In the genomic region with DNA sequence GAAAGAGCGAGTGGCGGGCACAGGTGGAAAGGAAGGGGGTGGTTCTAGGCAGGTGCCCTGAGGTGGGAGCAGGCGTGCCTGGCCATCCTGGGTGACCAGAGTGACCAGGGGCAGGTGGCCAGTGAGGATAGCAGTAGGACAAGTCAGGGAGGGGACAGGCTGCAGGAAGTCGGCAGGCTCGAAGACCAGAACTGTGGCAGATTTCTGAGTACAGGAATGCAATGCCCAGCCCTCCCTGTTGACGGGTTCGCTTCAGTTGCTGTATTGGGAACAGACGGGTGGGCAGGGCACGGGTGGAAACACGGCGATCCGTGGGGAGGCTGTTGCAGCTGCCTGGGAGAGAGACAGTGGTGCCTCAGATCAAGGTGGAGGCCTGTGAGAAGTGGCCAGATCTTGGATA, we compare ENCODE assay signal across 1 cellular context.
TF ChIP-seq lines count a peak whose summit lies in the region.

No MANE protein-coding gene starts in this region.

TF ChIP-seq in K562, 482 proteins besides CTCF, POLR2A, EP300 and RAD21:
- TF ChIP-seq, protein P1, sequence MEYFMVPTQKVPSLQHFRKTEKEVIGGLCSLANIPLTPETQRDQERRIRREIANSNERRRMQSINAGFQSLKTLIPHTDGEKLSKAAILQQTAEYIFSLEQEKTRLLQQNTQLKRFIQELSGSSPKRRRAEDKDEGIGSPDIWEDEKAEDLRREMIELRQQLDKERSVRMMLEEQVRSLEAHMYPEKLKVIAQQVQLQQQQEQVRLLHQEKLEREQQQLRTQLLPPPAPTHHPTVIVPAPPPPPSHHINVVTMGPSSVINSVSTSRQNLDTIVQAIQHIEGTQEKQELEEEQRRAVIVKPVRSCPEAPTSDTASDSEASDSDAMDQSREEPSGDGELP (CRISPR knock-in tag; IDR thresholded peaks at IDR 0.05; ENCODE audit: borderline replicate concordance) = 0 out of 2 replicates have a peak, but pooled peaks have one; percentile 20
- TF ChIP-seq, protein P2, sequence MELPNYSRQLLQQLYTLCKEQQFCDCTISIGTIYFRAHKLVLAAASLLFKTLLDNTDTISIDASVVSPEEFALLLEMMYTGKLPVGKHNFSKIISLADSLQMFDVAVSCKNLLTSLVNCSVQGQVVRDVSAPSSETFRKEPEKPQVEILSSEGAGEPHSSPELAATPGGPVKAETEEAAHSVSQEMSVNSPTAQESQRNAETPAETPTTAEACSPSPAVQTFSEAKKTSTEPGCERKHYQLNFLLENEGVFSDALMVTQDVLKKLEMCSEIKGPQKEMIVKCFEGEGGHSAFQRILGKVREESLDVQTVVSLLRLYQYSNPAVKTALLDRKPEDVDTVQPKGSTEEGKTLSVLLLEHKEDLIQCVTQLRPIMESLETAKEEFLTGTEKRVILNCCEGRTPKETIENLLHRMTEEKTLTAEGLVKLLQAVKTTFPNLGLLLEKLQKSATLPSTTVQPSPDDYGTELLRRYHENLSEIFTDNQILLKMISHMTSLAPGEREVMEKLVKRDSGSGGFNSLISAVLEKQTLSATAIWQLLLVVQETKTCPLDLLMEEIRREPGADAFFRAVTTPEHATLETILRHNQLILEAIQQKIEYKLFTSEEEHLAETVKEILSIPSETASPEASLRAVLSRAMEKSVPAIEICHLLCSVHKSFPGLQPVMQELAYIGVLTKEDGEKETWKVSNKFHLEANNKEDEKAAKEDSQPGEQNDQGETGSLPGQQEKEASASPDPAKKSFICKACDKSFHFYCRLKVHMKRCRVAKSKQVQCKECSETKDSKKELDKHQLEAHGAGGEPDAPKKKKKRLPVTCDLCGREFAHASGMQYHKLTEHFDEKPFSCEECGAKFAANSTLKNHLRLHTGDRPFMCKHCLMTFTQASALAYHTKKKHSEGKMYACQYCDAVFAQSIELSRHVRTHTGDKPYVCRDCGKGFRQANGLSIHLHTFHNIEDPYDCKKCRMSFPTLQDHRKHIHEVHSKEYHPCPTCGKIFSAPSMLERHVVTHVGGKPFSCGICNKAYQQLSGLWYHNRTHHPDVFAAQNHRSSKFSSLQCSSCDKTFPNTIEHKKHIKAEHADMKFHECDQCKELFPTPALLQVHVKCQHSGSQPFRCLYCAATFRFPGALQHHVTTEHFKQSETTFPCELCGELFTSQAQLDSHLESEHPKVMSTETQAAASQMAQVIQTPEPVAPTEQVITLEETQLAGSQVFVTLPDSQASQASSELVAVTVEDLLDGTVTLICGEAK (IDR thresholded peaks at IDR 0.05) = no peak
- TF ChIP-seq, protein P2 (CRISPR knock-in tag; IDR thresholded peaks at IDR 0.05) = 0 out of 2 replicates have a peak, but pooled peaks have one; percentile 24
- TF ChIP-seq RBFOX2 (IDR thresholded peaks at IDR 0.05; ENCODE audit: low read depth, low read length) = peak; percentile 47; the same call in 1 of the 2 replicates
- TF ChIP-seq MAFG (tag; conservative IDR thresholded peaks at IDR 0.05) = no peak
